In the genomic region with DNA sequence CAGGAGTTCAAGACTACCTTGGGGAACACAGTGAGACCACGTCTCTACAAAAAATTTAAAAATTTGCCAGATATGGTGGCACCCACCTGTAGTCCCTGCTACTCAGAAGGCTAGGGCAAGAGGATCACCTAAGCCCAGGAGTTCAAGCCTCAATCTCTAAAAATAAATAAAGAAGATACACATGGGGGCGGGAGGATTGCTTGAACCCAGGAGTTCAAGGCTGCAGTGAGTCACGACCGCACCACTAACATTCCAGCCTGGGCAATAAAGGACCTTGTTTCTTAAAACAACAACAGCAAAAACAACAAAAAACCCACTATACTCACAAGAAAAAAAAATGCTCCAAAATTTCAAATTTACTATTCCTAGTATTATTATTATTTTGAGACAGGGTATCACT, we compare ENCODE assay signal across 1 cellular context.
TF ChIP-seq lines count a peak whose summit lies in the region.

No MANE protein-coding gene starts in this region.

TF ChIP-seq in HepG2, 621 proteins besides CTCF, POLR2A, EP300 and RAD21 (continues in another document):
- TF ChIP-seq ZNF777 (CRISPR knock-in tag; IDR thresholded peaks at IDR 0.05), result no peak
- TF ChIP-seq, protein P1, sequence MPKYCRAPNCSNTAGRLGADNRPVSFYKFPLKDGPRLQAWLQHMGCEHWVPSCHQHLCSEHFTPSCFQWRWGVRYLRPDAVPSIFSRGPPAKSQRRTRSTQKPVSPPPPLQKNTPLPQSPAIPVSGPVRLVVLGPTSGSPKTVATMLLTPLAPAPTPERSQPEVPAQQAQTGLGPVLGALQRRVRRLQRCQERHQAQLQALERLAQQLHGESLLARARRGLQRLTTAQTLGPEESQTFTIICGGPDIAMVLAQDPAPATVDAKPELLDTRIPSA (CRISPR knock-in tag; IDR thresholded peaks at IDR 0.05; ENCODE audit: borderline replicate concordance), result no peak
- TF ChIP-seq XBP1 (CRISPR knock-in tag; IDR thresholded peaks at IDR 0.05), result no peak
- TF ChIP-seq PRMT3 (CRISPR knock-in tag; IDR thresholded peaks at IDR 0.05; ENCODE audit: borderline replicate concordance, low read depth), result no peak
- 0 out of 2 replicates have a peak, but pooled peaks have one; percentile 21 for TF ChIP-seq FOXA1 (IDR thresholded peaks at IDR 0.05)
- peak; percentile 71 for TF ChIP-seq FOXA1 (CRISPR knock-in tag; IDR thresholded peaks at IDR 0.05)
- TF ChIP-seq E2F1 (CRISPR knock-in tag; IDR thresholded peaks at IDR 0.05), result no peak
- no peak for TF ChIP-seq YEATS2 (CRISPR knock-in tag; IDR thresholded peaks at IDR 0.05; ENCODE audit: borderline replicate concordance)
- TF ChIP-seq, protein P2, sequence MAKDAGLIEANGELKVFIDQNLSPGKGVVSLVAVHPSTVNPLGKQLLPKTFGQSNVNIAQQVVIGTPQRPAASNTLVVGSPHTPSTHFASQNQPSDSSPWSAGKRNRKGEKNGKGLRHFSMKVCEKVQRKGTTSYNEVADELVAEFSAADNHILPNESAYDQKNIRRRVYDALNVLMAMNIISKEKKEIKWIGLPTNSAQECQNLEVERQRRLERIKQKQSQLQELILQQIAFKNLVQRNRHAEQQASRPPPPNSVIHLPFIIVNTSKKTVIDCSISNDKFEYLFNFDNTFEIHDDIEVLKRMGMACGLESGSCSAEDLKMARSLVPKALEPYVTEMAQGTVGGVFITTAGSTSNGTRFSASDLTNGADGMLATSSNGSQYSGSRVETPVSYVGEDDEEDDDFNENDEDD (CRISPR knock-in tag; IDR thresholded peaks at IDR 0.05; ENCODE audit: borderline replicate concordance), result no peak
- TF ChIP-seq RXRA (CRISPR knock-in tag; IDR thresholded peaks at IDR 0.05), result peak; percentile 49; the same call in 1 of the 2 replicates
- TF ChIP-seq SALL1 (CRISPR knock-in tag; IDR thresholded peaks at IDR 0.05), result peak; percentile 68
- TF ChIP-seq, protein P3, sequence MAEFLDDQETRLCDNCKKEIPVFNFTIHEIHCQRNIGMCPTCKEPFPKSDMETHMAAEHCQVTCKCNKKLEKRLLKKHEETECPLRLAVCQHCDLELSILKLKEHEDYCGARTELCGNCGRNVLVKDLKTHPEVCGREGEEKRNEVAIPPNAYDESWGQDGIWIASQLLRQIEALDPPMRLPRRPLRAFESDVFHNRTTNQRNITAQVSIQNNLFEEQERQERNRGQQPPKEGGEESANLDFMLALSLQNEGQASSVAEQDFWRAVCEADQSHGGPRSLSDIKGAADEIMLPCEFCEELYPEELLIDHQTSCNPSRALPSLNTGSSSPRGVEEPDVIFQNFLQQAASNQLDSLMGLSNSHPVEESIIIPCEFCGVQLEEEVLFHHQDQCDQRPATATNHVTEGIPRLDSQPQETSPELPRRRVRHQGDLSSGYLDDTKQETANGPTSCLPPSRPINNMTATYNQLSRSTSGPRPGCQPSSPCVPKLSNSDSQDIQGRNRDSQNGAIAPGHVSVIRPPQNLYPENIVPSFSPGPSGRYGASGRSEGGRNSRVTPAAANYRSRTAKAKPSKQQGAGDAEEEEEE (CRISPR knock-in tag; IDR thresholded peaks at IDR 0.05; ENCODE audit: borderline replicate concordance), result no peak
- TF ChIP-seq ZNF790 (CRISPR knock-in tag; IDR thresholded peaks at IDR 0.05; ENCODE audit: borderline replicate concordance), result no peak
- peak; percentile 85 for TF ChIP-seq AHDC1 (CRISPR knock-in tag; IDR thresholded peaks at IDR 0.05; ENCODE audit: borderline replicate concordance)
- TF ChIP-seq ZMYM4 (CRISPR knock-in tag; IDR thresholded peaks at IDR 0.05), result 0 out of 2 replicates have a peak, but pooled peaks have one; percentile 33
- 0 out of 2 replicates have a peak, but pooled peaks have one; percentile 34 for TF ChIP-seq HOXA3 (CRISPR knock-in tag; IDR thresholded peaks at IDR 0.05)
- no peak for TF ChIP-seq POLR2AphosphoS2 (IDR thresholded peaks at IDR 0.05; ENCODE audit: low read depth, low read length)
- TF ChIP-seq, protein P4, sequence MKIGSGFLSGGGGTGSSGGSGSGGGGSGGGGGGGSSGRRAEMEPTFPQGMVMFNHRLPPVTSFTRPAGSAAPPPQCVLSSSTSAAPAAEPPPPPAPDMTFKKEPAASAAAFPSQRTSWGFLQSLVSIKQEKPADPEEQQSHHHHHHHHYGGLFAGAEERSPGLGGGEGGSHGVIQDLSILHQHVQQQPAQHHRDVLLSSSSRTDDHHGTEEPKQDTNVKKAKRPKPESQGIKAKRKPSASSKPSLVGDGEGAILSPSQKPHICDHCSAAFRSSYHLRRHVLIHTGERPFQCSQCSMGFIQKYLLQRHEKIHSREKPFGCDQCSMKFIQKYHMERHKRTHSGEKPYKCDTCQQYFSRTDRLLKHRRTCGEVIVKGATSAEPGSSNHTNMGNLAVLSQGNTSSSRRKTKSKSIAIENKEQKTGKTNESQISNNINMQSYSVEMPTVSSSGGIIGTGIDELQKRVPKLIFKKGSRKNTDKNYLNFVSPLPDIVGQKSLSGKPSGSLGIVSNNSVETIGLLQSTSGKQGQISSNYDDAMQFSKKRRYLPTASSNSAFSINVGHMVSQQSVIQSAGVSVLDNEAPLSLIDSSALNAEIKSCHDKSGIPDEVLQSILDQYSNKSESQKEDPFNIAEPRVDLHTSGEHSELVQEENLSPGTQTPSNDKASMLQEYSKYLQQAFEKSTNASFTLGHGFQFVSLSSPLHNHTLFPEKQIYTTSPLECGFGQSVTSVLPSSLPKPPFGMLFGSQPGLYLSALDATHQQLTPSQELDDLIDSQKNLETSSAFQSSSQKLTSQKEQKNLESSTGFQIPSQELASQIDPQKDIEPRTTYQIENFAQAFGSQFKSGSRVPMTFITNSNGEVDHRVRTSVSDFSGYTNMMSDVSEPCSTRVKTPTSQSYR (CRISPR knock-in tag; IDR thresholded peaks at IDR 0.05; ENCODE audit: borderline replicate concordance), result no peak
- TF ChIP-seq HNRNPLL (IDR thresholded peaks at IDR 0.05; ENCODE audit: low read depth, low read length, poor library complexity, severe bottlenecking), result no peak
- TF ChIP-seq SAP130 (CRISPR knock-in tag; IDR thresholded peaks at IDR 0.05; ENCODE audit: low read depth), result no peak
- no peak for TF ChIP-seq ZKSCAN8 (CRISPR knock-in tag; IDR thresholded peaks at IDR 0.05; ENCODE audit: borderline replicate concordance)
- peak; percentile 84 for TF ChIP-seq TEAD3 (CRISPR knock-in tag; optimal IDR thresholded peaks at IDR 0.05; ENCODE audit: borderline replicate concordance)
- TF ChIP-seq HCFC1 (IDR thresholded peaks at IDR 0.05; ENCODE audit: low read depth, low read length), result no peak
- TF ChIP-seq HNF4A (CRISPR knock-in tag; IDR thresholded peaks at IDR 0.05), result peak; percentile 60
- TF ChIP-seq ARID5B (CRISPR knock-in tag; IDR thresholded peaks at IDR 0.05), result peak; percentile 73
- no peak for TF ChIP-seq ARNT2 (CRISPR knock-in tag; IDR thresholded peaks at IDR 0.05; ENCODE audit: low read depth)
- TF ChIP-seq, protein P5, sequence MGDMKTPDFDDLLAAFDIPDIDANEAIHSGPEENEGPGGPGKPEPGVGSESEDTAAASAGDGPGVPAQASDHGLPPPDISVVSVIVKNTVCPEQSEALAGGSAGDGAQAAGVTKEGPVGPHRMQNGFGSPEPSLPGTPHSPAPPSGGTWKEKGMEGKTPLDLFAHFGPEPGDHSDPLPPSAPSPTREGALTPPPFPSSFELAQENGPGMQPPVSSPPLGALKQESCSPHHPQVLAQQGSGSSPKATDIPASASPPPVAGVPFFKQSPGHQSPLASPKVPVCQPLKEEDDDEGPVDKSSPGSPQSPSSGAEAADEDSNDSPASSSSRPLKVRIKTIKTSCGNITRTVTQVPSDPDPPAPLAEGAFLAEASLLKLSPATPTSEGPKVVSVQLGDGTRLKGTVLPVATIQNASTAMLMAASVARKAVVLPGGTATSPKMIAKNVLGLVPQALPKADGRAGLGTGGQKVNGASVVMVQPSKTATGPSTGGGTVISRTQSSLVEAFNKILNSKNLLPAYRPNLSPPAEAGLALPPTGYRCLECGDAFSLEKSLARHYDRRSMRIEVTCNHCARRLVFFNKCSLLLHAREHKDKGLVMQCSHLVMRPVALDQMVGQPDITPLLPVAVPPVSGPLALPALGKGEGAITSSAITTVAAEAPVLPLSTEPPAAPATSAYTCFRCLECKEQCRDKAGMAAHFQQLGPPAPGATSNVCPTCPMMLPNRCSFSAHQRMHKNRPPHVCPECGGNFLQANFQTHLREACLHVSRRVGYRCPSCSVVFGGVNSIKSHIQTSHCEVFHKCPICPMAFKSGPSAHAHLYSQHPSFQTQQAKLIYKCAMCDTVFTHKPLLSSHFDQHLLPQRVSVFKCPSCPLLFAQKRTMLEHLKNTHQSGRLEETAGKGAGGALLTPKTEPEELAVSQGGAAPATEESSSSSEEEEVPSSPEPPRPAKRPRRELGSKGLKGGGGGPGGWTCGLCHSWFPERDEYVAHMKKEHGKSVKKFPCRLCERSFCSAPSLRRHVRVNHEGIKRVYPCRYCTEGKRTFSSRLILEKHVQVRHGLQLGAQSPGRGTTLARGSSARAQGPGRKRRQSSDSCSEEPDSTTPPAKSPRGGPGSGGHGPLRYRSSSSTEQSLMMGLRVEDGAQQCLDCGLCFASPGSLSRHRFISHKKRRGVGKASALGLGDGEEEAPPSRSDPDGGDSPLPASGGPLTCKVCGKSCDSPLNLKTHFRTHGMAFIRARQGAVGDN (CRISPR knock-in tag; IDR thresholded peaks at IDR 0.05), result no peak
- TF ChIP-seq FOXK2 (IDR thresholded peaks at IDR 0.05), result 0 out of 2 replicates have a peak, but pooled peaks have one; percentile 32
- TF ChIP-seq, protein P6, sequence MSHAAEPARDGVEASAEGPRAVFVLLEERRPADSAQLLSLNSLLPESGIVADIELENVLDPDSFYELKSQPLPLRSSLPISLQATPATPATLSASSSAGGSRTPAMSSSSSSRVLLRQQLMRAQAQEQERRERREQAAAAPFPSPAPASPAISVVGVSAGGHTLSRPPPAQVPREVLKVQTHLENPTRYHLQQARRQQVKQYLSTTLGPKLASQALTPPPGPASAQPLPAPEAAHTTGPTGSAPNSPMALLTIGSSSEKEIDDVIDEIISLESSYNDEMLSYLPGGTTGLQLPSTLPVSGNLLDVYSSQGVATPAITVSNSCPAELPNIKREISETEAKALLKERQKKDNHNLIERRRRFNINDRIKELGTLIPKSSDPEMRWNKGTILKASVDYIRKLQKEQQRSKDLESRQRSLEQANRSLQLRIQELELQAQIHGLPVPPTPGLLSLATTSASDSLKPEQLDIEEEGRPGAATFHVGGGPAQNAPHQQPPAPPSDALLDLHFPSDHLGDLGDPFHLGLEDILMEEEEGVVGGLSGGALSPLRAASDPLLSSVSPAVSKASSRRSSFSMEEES (CRISPR knock-in tag; IDR thresholded peaks at IDR 0.05), result no peak
- no peak for TF ChIP-seq MYNN (CRISPR knock-in tag; IDR thresholded peaks at IDR 0.05; ENCODE audit: low read depth)
